22 cellular contexts compared by ENCODE assay signal in genomic region chr6:116424001-116424400, GRCh38. TPM values are rescaled to one million over a fixed set of nuclear protein-coding genes. Genes with fewer than 3 reads are reported as not detected.
DNase-seq lines count a peak whose midpoint lies in the region; ATAC-seq and TF ChIP-seq lines count a peak whose summit lies in the region.
"Had no signal": no experiment of that assay in that cellular context is flagged by ENCODE, and none has a peak within 500 bp of the region (broad histone marks: within the 10 kb centered on the region; RNA-seq: fewer than 3 reads in every experiment).

No MANE protein-coding gene starts in this region.

- peak; percentile 64 for DNase-seq in HFFc6
- DNase-seq in foreskin keratinocyte, result peak; percentile 28 to 61
- DNase-seq in globus pallidus (ENCODE audit: low spot score), result no peak
- DNase-seq in midbrain (lab: John Stamatoyannopoulos, UW), result no peak
- no peak for DNase-seq in activated CD4-positive, alpha-beta memory T cell treated with anti-CD3 and anti-CD28 coated beads, Interleukin-2, amount 10 ng/mL, durations not matched to agents 7 days and 5 days
- DNase-seq: activated CD4-positive, CD25-positive, alpha-beta regulatory T cell treated with anti-CD3 and anti-CD28 coated beads, Interleukin-2, amount 50 U/mL, for 72 hours; activated gamma-delta T cell treated with Interleukin-2 at 50 U/mL for 16 hours; CD4-positive, alpha-beta T cell; kidney; mesendoderm; NCI-H510A treated with DMSO at 0.1 percent for 48 hours; stimulated activated naive CD8-positive, alpha-beta T cell treated with anti-CD3 and anti-CD28 coated beads, Interleukin-15, Interleukin-2, amounts not matched to agents 100 U/mL and 50 U/mL, for 24 hours; trophoblast cell had no signal

- no peak overlapping the region for H2AFZ ChIP-seq in ACC112 (ENCODE audit: low read length, unreplicated experiment)
- H2AFZ ChIP-seq: hepatocyte had no signal

- no peak overlapping the region for H3K4me3 ChIP-seq in ACC112 (ENCODE audit: low read depth, low read length)
- H3K4me3 ChIP-seq: A549, coronary artery, hepatocyte, right atrium auricular region had no signal

- H3K4me3 Mint-ChIP-seq in HFFc6, result no peak overlapping the region
- H3K4me3 Mint-ChIP-seq in activated T-helper 17 cell treated with anti-CD3 and anti-CD28 coated beads, Interleukin-2, amount 50 U/mL, for 72 hours, result no peak overlapping the region
- H3K4me3 Mint-ChIP-seq in activated CD4-positive, alpha-beta memory T cell treated with anti-CD3 and anti-CD28 coated beads, Interleukin-2, amount 10 ng/mL, durations not matched to agents 7 days and 5 days, result no peak overlapping the region
- H3K4me3 Mint-ChIP-seq: CD4-positive, alpha-beta T cell; neural crest cell had no signal

- H3K27ac ChIP-seq in ACC112 (ENCODE audit: low read depth, low read length) (peak overlapping the region; percentile 63), foreskin keratinocyte (peak overlapping the region; percentile 63)
- H3K27ac ChIP-seq: A549, coronary artery, hepatocyte, right atrium auricular region had no signal

- H3K27me3 ChIP-seq in ACC112 (ENCODE audit: insufficient read depth, low read length), result no peaks in the 10 kb centered on the region
- H3K27me3 ChIP-seq in foreskin keratinocyte, result no peaks in the 10 kb centered on the region
- H3K27me3 ChIP-seq: hepatocyte, right atrium auricular region had no signal

- no peaks in the 10 kb centered on the region; the same call in 1 of the 2 replicates for H3K27me3 Mint-ChIP-seq in HFFc6 (ENCODE audit: insufficient read depth)
- H3K27me3 Mint-ChIP-seq in activated T-helper 17 cell treated with anti-CD3 and anti-CD28 coated beads, Interleukin-2, amount 50 U/mL, for 72 hours, result no peaks in the 10 kb centered on the region
- no peaks in the 10 kb centered on the region for H3K27me3 Mint-ChIP-seq in activated CD4-positive, alpha-beta memory T cell treated with anti-CD3 and anti-CD28 coated beads, Interleukin-2, amount 10 ng/mL, durations not matched to agents 7 days and 5 days
- H3K27me3 Mint-ChIP-seq: CD4-positive, alpha-beta T cell had no signal

- H3K36me3 Mint-ChIP-seq in HFFc6 (ENCODE audit: low read depth), result peaks cover 19% of the 10 kb centered on the region
- H3K36me3 Mint-ChIP-seq in activated T-helper 17 cell treated with anti-CD3 and anti-CD28 coated beads, Interleukin-2, amount 50 U/mL, for 72 hours (ENCODE audit: low read depth), result peaks cover 24% of the 10 kb centered on the region
- H3K36me3 Mint-ChIP-seq in activated CD4-positive, alpha-beta memory T cell treated with anti-CD3 and anti-CD28 coated beads, Interleukin-2, amount 10 ng/mL, durations not matched to agents 7 days and 5 days (ENCODE audit: low read depth), result no peaks in the 10 kb centered on the region

- peak; percentile 55 for ATAC-seq in activated T-helper 17 cell treated with anti-CD3 and anti-CD28 coated beads, Interleukin-2, amount 50 U/mL, for 72 hours (replicated peaks)
- ATAC-seq in foreskin keratinocyte (peak; percentile 56), HG03469 (IDR thresholded peaks at IDR 0.05; ENCODE audit: unreplicated experiment) (no peak)
- ATAC-seq: HepG2; stimulated activated naive CD8-positive, alpha-beta T cell treated with anti-CD3 and anti-CD28 coated beads, Interleukin-15, Interleukin-2, amounts not matched to agents 100 U/mL and 50 U/mL, for 24 hours had no signal

- CTCF ChIA-PET in activated CD4-positive, alpha-beta memory T cell treated with anti-CD3 and anti-CD28 coated beads, Interleukin-2, amount 10 ng/mL, durations not matched to agents 7 days and 5 days (lab: Charles Lee), result interaction anchor here (0.9 kb wide), 1 partner anchor 10 kb away, joined by 3 read pairs; no protein-coding TSS in a partner anchor

- no peak for TF ChIP-seq CTCF in HFFc6 (IDR thresholded peaks at IDR 0.05)
- no peak for TF ChIP-seq CTCF in foreskin keratinocyte (conservative IDR thresholded peaks at IDR 0.05)

- H3K4me1 Mint-ChIP-seq in HFFc6 (ENCODE audit: low read depth), result peaks cover 44% of the 10 kb centered on the region
- H3K4me1 Mint-ChIP-seq in activated T-helper 17 cell treated with anti-CD3 and anti-CD28 coated beads, Interleukin-2, amount 50 U/mL, for 72 hours, result peaks cover 1% of the 10 kb centered on the region
- no peaks in the 10 kb centered on the region for H3K4me1 Mint-ChIP-seq in activated CD4-positive, alpha-beta memory T cell treated with anti-CD3 and anti-CD28 coated beads, Interleukin-2, amount 10 ng/mL, durations not matched to agents 7 days and 5 days
- H3K4me1 Mint-ChIP-seq: neural crest cell had no signal

- peaks cover 22% of the 10 kb centered on the region for H3K79me2 ChIP-seq in ACC112 (ENCODE audit: control insufficient read depth, insufficient read depth, low read length, unreplicated experiment)

- H3K36me3 ChIP-seq in ACC112 (ENCODE audit: insufficient read depth, low read length), result peaks cover 12% of the 10 kb centered on the region

- peaks cover 18% of the 10 kb centered on the region for H3K4me1 ChIP-seq in ACC112 (ENCODE audit: control insufficient read depth, insufficient read depth, low read length, unreplicated experiment)
- H3K4me1 ChIP-seq in foreskin keratinocyte, result peaks cover 29% of the 10 kb centered on the region

- POLR2A ChIA-PET in activated CD4-positive, alpha-beta memory T cell treated with anti-CD3 and anti-CD28 coated beads, Interleukin-2, amount 10 ng/mL, durations not matched to agents 7 days and 5 days (lab: Charles Lee), result no interaction called here

- no peaks in the 10 kb centered on the region for H3K9me3 Mint-ChIP-seq in HFFc6
- H3K9me3 Mint-ChIP-seq in activated T-helper 17 cell treated with anti-CD3 and anti-CD28 coated beads, Interleukin-2, amount 50 U/mL, for 72 hours, result no peaks in the 10 kb centered on the region
- no peaks in the 10 kb centered on the region for H3K9me3 Mint-ChIP-seq in activated CD4-positive, alpha-beta memory T cell treated with anti-CD3 and anti-CD28 coated beads, Interleukin-2, amount 10 ng/mL, durations not matched to agents 7 days and 5 days
- H3K9me3 Mint-ChIP-seq: CD4-positive, alpha-beta T cell; neural crest cell had no signal

- peak overlapping the region; percentile 64 for H3K27ac Mint-ChIP-seq in HFFc6
- no peak overlapping the region for H3K27ac Mint-ChIP-seq in activated T-helper 17 cell treated with anti-CD3 and anti-CD28 coated beads, Interleukin-2, amount 50 U/mL, for 72 hours
- no peak overlapping the region for H3K27ac Mint-ChIP-seq in activated CD4-positive, alpha-beta memory T cell treated with anti-CD3 and anti-CD28 coated beads, Interleukin-2, amount 10 ng/mL, durations not matched to agents 7 days and 5 days
- H3K27ac Mint-ChIP-seq: CD4-positive, alpha-beta T cell had no signal

RNA-seq across cellular contexts. Expression of gene CALHM6, which starts 37.2 kb away (rescaled TPM):
- total RNA-seq in HFFc6 (2021; fragmentation: NEBNext Ultra II Directional; extraction: Animal tissue kit (Norgen Biotek cat#: 25700)), result 1 to 10 TPM in 2 of 6 experiments, under 1 TPM in 2, not detected in 2; 0.31 to 2.1 (median 1.0) TPM
- total RNA-seq in activated T-helper 17 cell treated with anti-CD3 and anti-CD28 coated beads, Interleukin-2, amount 50 U/mL, for 72 hours, result 10 to 100 TPM in 1 of 2 donors, 1 to 10 TPM in 1; 7.5 to 18.9 TPM
- total RNA-seq in foreskin keratinocyte, result 3.0 and 3.2 TPM in 2 replicates
- polyA plus RNA-seq in foreskin keratinocyte, result 4.0 and 4.6 TPM in 2 replicates
- 10 to 100 TPM; 11.2 to 13.1 TPM for total RNA-seq in activated CD4-positive, alpha-beta memory T cell treated with anti-CD3 and anti-CD28 coated beads, Interleukin-2, amount 10 ng/mL, durations not matched to agents 7 days and 5 days
- total RNA-seq: HepG2 had no signal
- polyA plus RNA-seq: HepG2 had no signal

RNA-seq across cellular contexts. Expression of gene DSE, which starts 53.3 kb away (rescaled TPM):
- total RNA-seq in HFFc6 (2021; fragmentation: NEBNext Ultra II Directional; extraction: Animal tissue kit (Norgen Biotek cat#: 25700)), result 100 to 1,000 TPM in 3 of 6 experiments, 10 to 100 TPM in 3; 86.7 to 110 (median 94.9) TPM
- total RNA-seq in activated T-helper 17 cell treated with anti-CD3 and anti-CD28 coated beads, Interleukin-2, amount 50 U/mL, for 72 hours, result 10 to 100 TPM; 26.0 to 28.9 TPM
- total RNA-seq in foreskin keratinocyte, result 94.6 and 99.1 TPM in 2 replicates
- 17.4 and 24.9 TPM in 2 replicates for polyA plus RNA-seq in foreskin keratinocyte
- total RNA-seq in activated CD4-positive, alpha-beta memory T cell treated with anti-CD3 and anti-CD28 coated beads, Interleukin-2, amount 10 ng/mL, durations not matched to agents 7 days and 5 days, result 1 to 10 TPM; 5.1 to 7.5 TPM

Comparison
In these comparisons a context has a peak if more than half of its experiments do, and no peak if none do; other contexts are left out.
1. DNase-seq: peak in HFFc6 (single experiment) and foreskin keratinocyte (2 of 2); none in globus pallidus (single experiment), midbrain (single experiment) and activated CD4-positive, alpha-beta memory T cell treated with anti-CD3 and anti-CD28 coated beads, Interleukin-2, amount 10 ng/mL, durations not matched to agents 7 days and 5 days (single experiment).